In genomic region chr1:5640845-5641244, GRCh38 we compare ENCODE assay signal across 15 cellular contexts.
DNase-seq lines count a peak whose midpoint lies in the region; ATAC-seq and TF ChIP-seq lines count a peak whose summit lies in the region.
"Had no signal": no experiment of that assay in that cellular context is flagged by ENCODE, and none has a peak within 500 bp of the region (broad histone marks: within the 10 kb centered on the region; RNA-seq: fewer than 3 reads in every experiment).

No MANE protein-coding gene starts in this region.

- H4K20me1 ChIP-seq in H9 (ENCODE audit: control insufficient read depth, insufficient read depth, insufficient read length) (no peaks in the 10 kb centered on the region), neural progenitor cell (ENCODE audit: low read depth) (no peaks in the 10 kb centered on the region)

- H4K5ac ChIP-seq in H9 (ENCODE audit: insufficient read length, low read depth, low read length): no peak overlapping the region

- no peak overlapping the region for H3K56ac ChIP-seq in H9 (ENCODE audit: insufficient read length, low read depth, low read length)

- H2BK20ac ChIP-seq in H9 (ENCODE audit: low read depth, low read length, poor library complexity, severe bottlenecking): no peak overlapping the region

- H2BK120ac ChIP-seq in H9 (ENCODE audit: low read depth, low read length, poor library complexity, severe bottlenecking): no peak overlapping the region

- no peak overlapping the region for H3K18ac ChIP-seq in H9 (ENCODE audit: insufficient read length, low read depth, low read length)

- H2AFZ ChIP-seq in H9 (ENCODE audit: low read length) (no peak overlapping the region), neural progenitor cell (replicated peaks) (no peak overlapping the region)
- H2AFZ ChIP-seq: parathyroid adenoma had no signal

- H3K4me3 Mint-ChIP-seq in activated CD8-positive, alpha-beta T cell treated with anti-CD3 and anti-CD28 coated beads, Interleukin-2, amount 10 ng/mL, durations not matched to agents 7 days and 5 days: no peak overlapping the region
- H3K4me3 Mint-ChIP-seq in activated CD8-positive, alpha-beta T cell treated with anti-CD3 and anti-CD28 coated beads for 36 hours: no peak overlapping the region
- H3K4me3 Mint-ChIP-seq in H9 (no peak overlapping the region), neural progenitor cell (no peak overlapping the region)
- H3K4me3 Mint-ChIP-seq: stimulated activated naive CD8-positive, alpha-beta T cell treated with anti-CD3 and anti-CD28 coated beads, Interleukin-15, Interleukin-2, amounts not matched to agents 100 ng/mL and 50 ng/mL, for 24 hours had no signal

- H3K27me3 ChIP-seq in H9 (ENCODE audit: insufficient read depth, low read length) (no peaks in the 10 kb centered on the region), neural progenitor cell (no peaks in the 10 kb centered on the region)
- H3K27me3 ChIP-seq in effector memory CD4-positive, alpha-beta T cell (replicated peaks; ENCODE audit: control insufficient read depth, insufficient read depth, low read length, poor library complexity, severe bottlenecking): no peaks in the 10 kb centered on the region

- H3K4me1 ChIP-seq in H9 (ENCODE audit: insufficient read depth, low read length) (no peaks in the 10 kb centered on the region), neural progenitor cell (no peaks in the 10 kb centered on the region)
- H3K4me1 ChIP-seq in effector memory CD4-positive, alpha-beta T cell (ENCODE audit: control insufficient read depth, insufficient read depth, low read length, poor library complexity, severe bottlenecking): no peaks in the 10 kb centered on the region
- H3K4me1 ChIP-seq: parathyroid adenoma, spleen had no signal

- H3K23me2 ChIP-seq in H9 (ENCODE audit: insufficient read length, low read depth, low read length, poor library complexity, severe bottlenecking): no peaks in the 10 kb centered on the region

- peak; percentile 22 for DNase-seq in activated CD8-positive, alpha-beta T cell treated with anti-CD3 and anti-CD28 coated beads, Interleukin-2, amount 10 ng/mL, durations not matched to agents 7 days and 5 days
- DNase-seq in activated CD8-positive, alpha-beta T cell treated with anti-CD3 and anti-CD28 coated beads for 36 hours: no peak
- peak; percentile 43 for DNase-seq in H9
- DNase-seq in neural progenitor cell (ENCODE audit: low spot score): peak; percentile 39
- no peak for DNase-seq in stimulated activated CD4-positive, alpha-beta T cell treated with anti-CD3 and anti-CD28 coated beads, Interleukin-2, amount 100 ng/mL, for 24 hours
- no peak for DNase-seq in effector memory CD4-positive, alpha-beta T cell
- no peak for DNase-seq in GM10266 (ENCODE audit: extremely low spot score)
- DNase-seq: activated T-cell treated with anti-CD3 and anti-CD28 coated beads, Interleukin-2, amount 50 U/mL, for 1 hour; cerebellar nuclear complex; H7; spleen had no signal

- H3K79me1 ChIP-seq in H9 (ENCODE audit: insufficient read depth, low read depth, low read length, poor library complexity, severe bottlenecking): no peaks in the 10 kb centered on the region

- no peak overlapping the region for H3K4me2 ChIP-seq in H9 (ENCODE audit: insufficient read depth, insufficient read length, low read length)
- H3K4me2 ChIP-seq in neural progenitor cell: no peak overlapping the region

- H3K9me3 ChIP-seq in H9 (ENCODE audit: control insufficient read depth, low read depth, low read length) (no peaks in the 10 kb centered on the region), neural progenitor cell (ENCODE audit: low read depth) (no peaks in the 10 kb centered on the region)
- no peaks in the 10 kb centered on the region for H3K9me3 ChIP-seq in effector memory CD4-positive, alpha-beta T cell (ENCODE audit: control insufficient read depth, low read length)

- H3K14ac ChIP-seq in H9 (ENCODE audit: insufficient read depth, low read length): no peak overlapping the region

- POLR2A ChIA-PET in activated CD8-positive, alpha-beta T cell treated with anti-CD3 and anti-CD28 coated beads, Interleukin-2, amount 10 ng/mL, durations not matched to agents 7 days and 5 days (lab: Charles Lee): no interaction called here
- POLR2A ChIA-PET in activated CD8-positive, alpha-beta T cell treated with anti-CD3 and anti-CD28 coated beads for 36 hours (lab: Charles Lee): interaction anchor here (0.9 kb wide), 1 partner anchor 14 kb away, joined by 3 read pairs; no protein-coding TSS in a partner anchor

- no peaks in the 10 kb centered on the region for H3K9me3 Mint-ChIP-seq in activated CD8-positive, alpha-beta T cell treated with anti-CD3 and anti-CD28 coated beads, Interleukin-2, amount 10 ng/mL, durations not matched to agents 7 days and 5 days (ENCODE audit: insufficient read depth)
- peaks cover 1% of the 10 kb centered on the region for H3K9me3 Mint-ChIP-seq in activated CD8-positive, alpha-beta T cell treated with anti-CD3 and anti-CD28 coated beads for 36 hours
- peaks cover 9% of the 10 kb centered on the region in 2 experiments; a peak in 4 of 5 replicates for H3K9me3 Mint-ChIP-seq in H9
- peaks cover 12% of the 10 kb centered on the region for H3K9me3 Mint-ChIP-seq in neural progenitor cell
- H3K9me3 Mint-ChIP-seq: stimulated activated naive CD8-positive, alpha-beta T cell treated with anti-CD3 and anti-CD28 coated beads, Interleukin-15, Interleukin-2, amounts not matched to agents 100 ng/mL and 50 ng/mL, for 24 hours had no signal

- H3K79me2 ChIP-seq in H9 (ENCODE audit: insufficient read depth, low read length) (no peaks in the 10 kb centered on the region), neural progenitor cell (ENCODE audit: low read depth) (no peaks in the 10 kb centered on the region)
- H3K79me2 ChIP-seq: parathyroid adenoma had no signal

- no peak overlapping the region for H3T11ph ChIP-seq in H9 (ENCODE audit: low read length)

- no CpG with 5 or more reads among the region's 6 CpGs for WGBS in H9 (ENCODE audit: extremely low coverage, insufficient read length, low lambda C conversion rate)

- H3K27me3 Mint-ChIP-seq in activated CD8-positive, alpha-beta T cell treated with anti-CD3 and anti-CD28 coated beads, Interleukin-2, amount 10 ng/mL, durations not matched to agents 7 days and 5 days (ENCODE audit: low read depth): peaks cover 13% of the 10 kb centered on the region
- H3K27me3 Mint-ChIP-seq in activated CD8-positive, alpha-beta T cell treated with anti-CD3 and anti-CD28 coated beads for 36 hours: peaks cover 16% of the 10 kb centered on the region
- H3K27me3 Mint-ChIP-seq in H9 (ENCODE audit: low read depth) (peaks cover 4% of the 10 kb centered on the region; the same call in 1 of the 2 replicates), neural progenitor cell (ENCODE audit: insufficient read depth, low read depth) (peaks cover 13% of the 10 kb centered on the region)

- H2AK5ac ChIP-seq in H9 (ENCODE audit: insufficient read length, low read length): no peak overlapping the region

- no peaks in the 10 kb centered on the region for H3K36me3 Mint-ChIP-seq in activated CD8-positive, alpha-beta T cell treated with anti-CD3 and anti-CD28 coated beads, Interleukin-2, amount 10 ng/mL, durations not matched to agents 7 days and 5 days (ENCODE audit: low read depth)
- H3K36me3 Mint-ChIP-seq in activated CD8-positive, alpha-beta T cell treated with anti-CD3 and anti-CD28 coated beads for 36 hours (ENCODE audit: low read depth): no peaks in the 10 kb centered on the region
- H3K36me3 Mint-ChIP-seq in H9 (ENCODE audit: insufficient read depth in 1 of 3, low read depth in 3 of 3) (peaks cover 0 to 5% (median 3%) of the 10 kb centered on the region in 3 experiments; a peak in 3 of 7 replicates), neural progenitor cell (no peaks in the 10 kb centered on the region)

- H3K36me3 ChIP-seq in neural progenitor cell: no peaks in the 10 kb centered on the region
- H3K36me3 ChIP-seq in effector memory CD4-positive, alpha-beta T cell (ENCODE audit: control insufficient read depth, insufficient read depth, low read length): no peaks in the 10 kb centered on the region
- H3K36me3 ChIP-seq: spleen had no signal

- intact Hi-C loops in activated CD8-positive, alpha-beta T cell treated with anti-CD3 and anti-CD28 coated beads for 36 hours (cut with micrococcal nuclease): no loop called here

- H2BK12ac ChIP-seq in H9 (ENCODE audit: insufficient read length, low read depth, low read length): no peak overlapping the region

- no peaks in the 10 kb centered on the region for H3F3A ChIP-seq in neural progenitor cell (ENCODE audit: low read depth)

- no peak overlapping the region for H2BK15ac ChIP-seq in H9 (ENCODE audit: low read depth, low read length)

- H3K27ac ChIP-seq in H9 (ENCODE audit: insufficient read length, low read depth, low read length) (no peak overlapping the region), VCaP (no peak overlapping the region), neural progenitor cell (no peak overlapping the region)
- no peak overlapping the region for H3K27ac ChIP-seq in effector memory CD4-positive, alpha-beta T cell (ENCODE audit: insufficient read depth, low read length, poor library complexity, severe bottlenecking)
- H3K27ac ChIP-seq: parathyroid adenoma, spleen had no signal

- no peak overlapping the region for H3K27ac Mint-ChIP-seq in activated CD8-positive, alpha-beta T cell treated with anti-CD3 and anti-CD28 coated beads, Interleukin-2, amount 10 ng/mL, durations not matched to agents 7 days and 5 days
- no peak overlapping the region for H3K27ac Mint-ChIP-seq in activated CD8-positive, alpha-beta T cell treated with anti-CD3 and anti-CD28 coated beads for 36 hours
- H3K27ac Mint-ChIP-seq in H9: no peak overlapping the region
- no peak overlapping the region for H3K27ac Mint-ChIP-seq in neural progenitor cell
- H3K27ac Mint-ChIP-seq: stimulated activated naive CD8-positive, alpha-beta T cell treated with anti-CD3 and anti-CD28 coated beads, Interleukin-15, Interleukin-2, amounts not matched to agents 100 ng/mL and 50 ng/mL, for 24 hours had no signal

- no peak overlapping the region for H3K23ac ChIP-seq in H9 (ENCODE audit: insufficient read length, low read depth, low read length)

- no peak overlapping the region for H3K9ac ChIP-seq in H9 (ENCODE audit: extremely low read depth, insufficient read length, low read length)
- no peak overlapping the region for H3K9ac ChIP-seq in neural progenitor cell
- H3K9ac ChIP-seq: parathyroid adenoma had no signal

- no peak overlapping the region for H3K4me3 ChIP-seq in neural progenitor cell
- no peak overlapping the region for H3K4me3 ChIP-seq in effector memory CD4-positive, alpha-beta T cell (ENCODE audit: insufficient read depth, low read depth, low read length, poor library complexity, severe bottlenecking)
- H3K4me3 ChIP-seq: spleen had no signal

- no peaks in the 10 kb centered on the region for H3K4me1 Mint-ChIP-seq in activated CD8-positive, alpha-beta T cell treated with anti-CD3 and anti-CD28 coated beads, Interleukin-2, amount 10 ng/mL, durations not matched to agents 7 days and 5 days (ENCODE audit: low read depth)
- H3K4me1 Mint-ChIP-seq in activated CD8-positive, alpha-beta T cell treated with anti-CD3 and anti-CD28 coated beads for 36 hours (ENCODE audit: low read depth): no peaks in the 10 kb centered on the region
- H3K4me1 Mint-ChIP-seq in H9 (peaks cover 3 to 7% of the 10 kb centered on the region in 2 experiments), neural progenitor cell (peaks cover 8% of the 10 kb centered on the region)

- no peak overlapping the region for H3K4ac ChIP-seq in H9 (ENCODE audit: low read depth, low read length)

- no peak for TF ChIP-seq CTCF in activated CD8-positive, alpha-beta T cell treated with anti-CD3 and anti-CD28 coated beads for 36 hours (IDR thresholded peaks at IDR 0.05)
- TF ChIP-seq CTCF in H9 (conservative IDR thresholded peaks at IDR 0.05) (peak; percentile 63), VCaP (conservative IDR thresholded peaks at IDR 0.05) (peak; percentile 51), neural progenitor cell (IDR thresholded peaks at IDR 0.05) (peak; percentile 48), GM10266 (IDR thresholded peaks at IDR 0.05; ENCODE audit: control insufficient read depth, insufficient read depth, low read depth, missing control alignments) (no peak)

- CTCF ChIA-PET in activated CD8-positive, alpha-beta T cell treated with anti-CD3 and anti-CD28 coated beads, Interleukin-2, amount 10 ng/mL, durations not matched to agents 7 days and 5 days (lab: Charles Lee): no interaction called here
- CTCF ChIA-PET in activated CD8-positive, alpha-beta T cell treated with anti-CD3 and anti-CD28 coated beads for 36 hours (lab: Charles Lee): no interaction called here

- no peak overlapping the region for H4K91ac ChIP-seq in H9 (ENCODE audit: insufficient read length, low read depth, low read length)

- ATAC-seq in activated CD8-positive, alpha-beta T cell treated with anti-CD3 and anti-CD28 coated beads, Interleukin-2, amount 10 ng/mL, durations not matched to agents 7 days and 5 days: no peak
- no peak for ATAC-seq in activated CD8-positive, alpha-beta T cell treated with anti-CD3 and anti-CD28 coated beads for 36 hours
- ATAC-seq: activated CD4-positive, CD25-positive, alpha-beta regulatory T cell treated with anti-CD3 and anti-CD28 coated beads, Interleukin-2, amount 50 U/mL, for 24 hours had no signal

- no peak overlapping the region for H4K8ac ChIP-seq in H9 (replicated peaks; ENCODE audit: insufficient read length, low read depth, low read length)

- no peak overlapping the region for H2BK5ac ChIP-seq in H9 (ENCODE audit: insufficient read length, low read length)

Comparison
In these comparisons a context has a peak if more than half of its experiments do, and no peak if none do; other contexts are left out.
1. DNase-seq: peak in activated CD8-positive, alpha-beta T cell treated with anti-CD3 and anti-CD28 coated beads, Interleukin-2, amount 10 ng/mL, durations not matched to agents 7 days and 5 days (single experiment), H9 (single experiment) and neural progenitor cell (single experiment); none in activated CD8-positive, alpha-beta T cell treated with anti-CD3 and anti-CD28 coated beads for 36 hours (single experiment), stimulated activated CD4-positive, alpha-beta T cell treated with anti-CD3 and anti-CD28 coated beads, Interleukin-2, amount 100 ng/mL, for 24 hours (0 of 2), effector memory CD4-positive, alpha-beta T cell (0 of 3) and GM10266 (single experiment).
2. CTCF ChIP-seq: peak in H9 (single experiment), VCaP (single experiment) and neural progenitor cell (single experiment); none in activated CD8-positive, alpha-beta T cell treated with anti-CD3 and anti-CD28 coated beads for 36 hours (single experiment) and GM10266 (single experiment).